9 cellular contexts compared by ENCODE assay signal in the genomic region with DNA sequence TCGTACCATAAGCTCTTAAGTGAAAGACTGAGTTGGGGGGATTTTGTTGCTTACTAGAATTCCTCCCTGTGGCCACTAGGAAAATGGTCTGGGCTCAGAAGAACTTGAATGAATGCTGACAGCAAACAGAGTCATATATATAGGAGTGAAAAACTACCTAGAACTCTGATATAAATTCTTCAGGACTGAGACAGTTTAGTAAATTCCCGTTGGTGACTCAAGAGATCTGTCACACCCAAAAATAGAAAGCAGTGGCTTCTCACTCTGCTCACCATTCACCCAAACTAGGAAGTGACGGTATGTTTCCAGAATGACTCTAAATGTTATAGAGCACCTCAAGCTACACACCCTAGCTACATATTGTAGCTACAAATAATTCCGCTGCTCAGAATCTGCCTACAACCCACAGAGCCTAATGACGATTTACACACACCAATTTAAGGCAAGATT.
DNase-seq lines count a peak whose midpoint lies in the region; ATAC-seq and TF ChIP-seq lines count a peak whose summit lies in the region.
"Had no signal": no experiment of that assay in that cellular context is flagged by ENCODE, and none has a peak within 500 bp of the region (broad histone marks: within the 10 kb centered on the region; RNA-seq: fewer than 3 reads in every experiment).

No MANE protein-coding gene starts in this region.

- peak; percentile 29 for DNase-seq in AG04450 (ENCODE audit: low read depth, low spot score)
- peak; percentile 90 for DNase-seq in RPMI7951 (ENCODE audit: low read depth)
- peak; percentile 74 for DNase-seq in fibroblast of pulmonary artery (ENCODE audit: low read depth)
- DNase-seq in CD14-positive monocyte (ENCODE audit: low spot score) = no peak
- DNase-seq in Calu3 = no peak
- DNase-seq in tibial nerve (ENCODE audit: low spot score in 2 of 2) = no peak

- CTCF ChIA-PET in AG04450 (lab: Charles Lee) = interaction anchor here (0.6 to 2.8 kb wide), 5 partner anchors 10 to 185 kb away, joined by 3 to 21 read pairs (median 3); partner anchors contain the start of genes COMMD6 and TBC1D4
- CTCF ChIA-PET in Calu3 (lab: Charles Lee) = no interaction called here

- no peaks in the 10 kb centered on the region for H3K9me3 Mint-ChIP-seq in CD14-positive monocyte
- H3K9me3 Mint-ChIP-seq in Calu3 (ENCODE audit: low read depth, unreplicated experiment) = no peaks in the 10 kb centered on the region

- H3K36me3 Mint-ChIP-seq in CD14-positive monocyte (no peaks in the 10 kb centered on the region), Calu3 (ENCODE audit: insufficient read depth, unreplicated experiment) (no peaks in the 10 kb centered on the region)

- H3K4me3 Mint-ChIP-seq in CD14-positive monocyte (no peak overlapping the region), Calu3 (ENCODE audit: low read depth, unreplicated experiment) (no peak overlapping the region)

- H3K4me1 ChIP-seq in tibial nerve = peaks cover 0 to 21% (median 8%) of the 10 kb centered on the region in 4 donors

- POLR2A ChIA-PET in AG04450 (lab: Yijun Ruan, JAX) = no interaction called here

- peak; percentile 13; the same call in 1 of the 2 replicates for TF ChIP-seq CTCF in AG04450 (IDR thresholded peaks at IDR 0.05; ENCODE audit: low read depth, low read length)
- TF ChIP-seq CTCF in fibroblast of pulmonary artery (IDR thresholded peaks at IDR 0.05; ENCODE audit: low read length, missing control alignments) = peak; percentile 19
- no peak for TF ChIP-seq CTCF in CD14-positive monocyte (IDR thresholded peaks at IDR 0.05)
- TF ChIP-seq CTCF in Calu3 (IDR thresholded peaks at IDR 0.05; ENCODE audit: unreplicated experiment) = no peak
- no peak for TF ChIP-seq CTCF in tibial nerve (IDR thresholded peaks at IDR 0.05)

- H3K27ac ChIP-seq in AG04450 (ENCODE audit: low read depth, low read length) (no peak overlapping the region), tibial nerve (no peak overlapping the region)
- H3K27ac ChIP-seq: HL-60 had no signal

- H3K4me3 ChIP-seq in AG04450 (ENCODE audit: low read depth, low read length) (no peak overlapping the region; the same call in 1 of the 2 replicates), fibroblast of pulmonary artery (replicated peaks; ENCODE audit: low read depth, low read length) (peak overlapping the region; percentile 43), tibial nerve (no peak overlapping the region)

- no peak for TF ChIP-seq POLR2A in tibial nerve (IDR thresholded peaks at IDR 0.05)

- H3K27me3 ChIP-seq in AG04450 (ENCODE audit: control insufficient read depth, insufficient read depth, low read length) (no peaks in the 10 kb centered on the region), tibial nerve (no peaks in the 10 kb centered on the region)

- ATAC-seq in GM18858 (IDR thresholded peaks at IDR 0.05; ENCODE audit: unreplicated experiment) = peak; percentile 95
- ATAC-seq in HG02973 (IDR thresholded peaks at IDR 0.05; ENCODE audit: unreplicated experiment) = peak; percentile 96

- no peak for TF ChIP-seq EP300 in tibial nerve (IDR thresholded peaks at IDR 0.05)

- intact Hi-C loops in CD14-positive monocyte (cut with micrococcal nuclease) (no loop called here), Calu3 (cut with micrococcal nuclease; ENCODE audit: unreplicated experiment) (no loop called here)

- BruUV-seq in Calu3 (replicated peaks; lab: Mats Ljungman, UMichigan) = no TSS peak

- peaks cover 0 to 7% (median 0%) of the 10 kb centered on the region in 3 donors for H3K36me3 ChIP-seq in tibial nerve

- H3K9me3 ChIP-seq in AG04450 (ENCODE audit: control insufficient read depth, insufficient read depth, low read length) (peaks cover 10% of the 10 kb centered on the region; the same call in 1 of the 2 replicates), tibial nerve (no peaks in the 10 kb centered on the region)

- H3K27ac Mint-ChIP-seq in CD14-positive monocyte (no peak overlapping the region), Calu3 (ENCODE audit: unreplicated experiment) (no peak overlapping the region)

- 89 to 92% methylated on average over 5 of the region's 5 CpGs for WGBS in tibial nerve, 2 donors

- H3K27me3 Mint-ChIP-seq in CD14-positive monocyte (ENCODE audit: low read depth in 3 of 3) (peaks cover 0 to 3% (median 0%) of the 10 kb centered on the region in 3 donors), Calu3 (ENCODE audit: unreplicated experiment) (no peaks in the 10 kb centered on the region)

- H3K4me1 Mint-ChIP-seq in CD14-positive monocyte (peaks cover 7% of the 10 kb centered on the region), Calu3 (ENCODE audit: low read depth, unreplicated experiment) (no peaks in the 10 kb centered on the region)

Comparison
In these comparisons a context has a peak if more than half of its experiments do, and no peak if none do; other contexts are left out.
1. DNase-seq: peak in AG04450 (single experiment), RPMI7951 (single experiment) and fibroblast of pulmonary artery (single experiment); none in CD14-positive monocyte (single experiment), Calu3 (single experiment) and tibial nerve (0 of 2).
2. CTCF ChIP-seq: peak in AG04450 (single experiment) and fibroblast of pulmonary artery (single experiment); none in CD14-positive monocyte (single experiment), Calu3 (single experiment) and tibial nerve (0 of 5).